Comparison of ENCODE assay signal across 13 cellular contexts in genomic region chr13:97194473-97194872, GRCh38. TPM values are rescaled to one million over a fixed set of nuclear protein-coding genes. Genes with fewer than 3 reads are reported as not detected.
DNase-seq lines count a peak whose midpoint lies in the region; ATAC-seq and TF ChIP-seq lines count a peak whose summit lies in the region.
"Had no signal": no experiment of that assay in that cellular context is flagged by ENCODE, and none has a peak within 500 bp of the region (broad histone marks: within the 10 kb centered on the region; RNA-seq: fewer than 3 reads in every experiment).

No MANE protein-coding gene starts in this region.

- H3K27me3 Mint-ChIP-seq in Caco-2 (ENCODE audit: insufficient read depth, unreplicated experiment): no peaks in the 10 kb centered on the region

- H3K36me3 Mint-ChIP-seq in Caco-2 (ENCODE audit: insufficient read depth, unreplicated experiment): no peaks in the 10 kb centered on the region

- CTCF ChIA-PET in Caco-2 (lab: Charles Lee): no interaction called here

- H3K9me3 Mint-ChIP-seq in Caco-2 (ENCODE audit: unreplicated experiment): peaks cover 28% of the 10 kb centered on the region

- DNase-seq in Caco-2: peak; percentile 14 to 63
- peak; percentile 95 for DNase-seq in OCI-M1 (lab: John Stamatoyannopoulos, UW)
- DNase-seq in brain microvascular endothelial cell: peak; percentile 85
- no peak for DNase-seq in right lobe of liver
- no peak for DNase-seq in NCI-H2227 (lab: John Stamatoyannopoulos, UW; ENCODE audit: unreplicated experiment)
- no peak for DNase-seq in T-helper 1 cell
- no peak for DNase-seq in ascending aorta (ENCODE audit: low spot score in 2 of 2)
- DNase-seq: right cardiac atrium, Right ventricle myocardium superior had no signal

- ATAC-seq in right lobe of liver: peak; percentile 44 to 80 (median 60)
- no peak for ATAC-seq in GM18907 (IDR thresholded peaks at IDR 0.05; ENCODE audit: unreplicated experiment)

- H3K36me3 ChIP-seq in Caco-2 (ENCODE audit: control insufficient read depth, insufficient read depth, low read length) (no peaks in the 10 kb centered on the region; the same call in 1 of the 2 replicates), brain microvascular endothelial cell (replicated peaks) (no peaks in the 10 kb centered on the region), right lobe of liver (no peaks in the 10 kb centered on the region), ascending aorta (no peaks in the 10 kb centered on the region)

- no peak overlapping the region for H3K4me3 Mint-ChIP-seq in Caco-2 (ENCODE audit: unreplicated experiment)
- H3K4me3 Mint-ChIP-seq: activated T-helper 1 cell treated with anti-CD3 and anti-CD28 coated beads, Interleukin-12 subunit alpha, Interleukin-12 subunit beta, Interleukin-2, Interleukin-4 antibody, amounts not matched to agents 30 ng/mL and 10 ng/mL and 1 ng/mL, durations not matched to agents 14 hours and 24 hours and 36 hours; B cell; central memory CD8-positive, alpha-beta T cell had no signal

- H3K4me1 Mint-ChIP-seq in Caco-2 (ENCODE audit: low read depth, unreplicated experiment): peaks cover 27% of the 10 kb centered on the region
- H3K4me1 Mint-ChIP-seq: B cell; central memory CD8-positive, alpha-beta T cell had no signal

- 33% methylated on average over 6 of the region's 6 CpGs for WGBS in right lobe of liver (ENCODE audit: insufficient coverage, low coverage, low lambda C conversion rate, missing lambda C conversion rate)

- no TSS peak for BruUV-seq in Caco-2 (replicated peaks; lab: Mats Ljungman, UMichigan)

- peaks cover 40% of the 10 kb centered on the region for H3K4me1 ChIP-seq in Caco-2
- H3K4me1 ChIP-seq in right lobe of liver: no peaks in the 10 kb centered on the region
- no peaks in the 10 kb centered on the region for H3K4me1 ChIP-seq in ascending aorta

- H3K9me3 ChIP-seq in Caco-2 (no peaks in the 10 kb centered on the region), right lobe of liver (no peaks in the 10 kb centered on the region), ascending aorta (no peaks in the 10 kb centered on the region)

- no peaks in the 10 kb centered on the region for H3K27me3 ChIP-seq in Caco-2 (replicated peaks; ENCODE audit: control insufficient read depth, insufficient read depth, low read length)
- H3K27me3 ChIP-seq in brain microvascular endothelial cell (replicated peaks): no peaks in the 10 kb centered on the region
- no peaks in the 10 kb centered on the region for H3K27me3 ChIP-seq in right lobe of liver
- H3K27me3 ChIP-seq in ascending aorta: no peaks in the 10 kb centered on the region

- intact Hi-C loops in Caco-2 (cut with micrococcal nuclease; ENCODE audit: unreplicated experiment) (no loop called here), right lobe of liver (cut with DNase I) (no loop called here), ascending aorta (cut with DNase I) (no loop called here)

- no peak overlapping the region for H3K27ac Mint-ChIP-seq in Caco-2 (ENCODE audit: unreplicated experiment)
- H3K27ac Mint-ChIP-seq: activated T-helper 1 cell treated with anti-CD3 and anti-CD28 coated beads, Interleukin-12 subunit alpha, Interleukin-12 subunit beta, Interleukin-2, Interleukin-4 antibody, amounts not matched to agents 30 ng/mL and 10 ng/mL and 1 ng/mL, durations not matched to agents 14 hours and 24 hours and 36 hours; B cell had no signal

- TF ChIP-seq POLR2A in right lobe of liver (IDR thresholded peaks at IDR 0.05): no peak

- in situ Hi-C loops in brain microvascular endothelial cell (cut with HindIII; ENCODE audit: low pct_ligation_motif_present, low sequenced_read_pairs): no loop called here

- TF ChIP-seq CTCF in Caco-2 (IDR thresholded peaks at IDR 0.05; ENCODE audit: insufficient read depth in 1 of 2, low read depth in 1 of 2, low read length in 1 of 2, severe bottlenecking in 1 of 2, unreplicated experiment in 1 of 2) (no peak), brain microvascular endothelial cell (IDR thresholded peaks at IDR 0.05; ENCODE audit: low read depth, low read length, missing control alignments) (no peak), right lobe of liver (IDR thresholded peaks at IDR 0.05) (no peak), ascending aorta (IDR thresholded peaks at IDR 0.05) (no peak)

- H3K4me3 ChIP-seq in Caco-2 (ENCODE audit: low read depth, low read length) (no peak overlapping the region), brain microvascular endothelial cell (ENCODE audit: low read depth, low read length) (no peak overlapping the region), right lobe of liver (no peak overlapping the region), ascending aorta (no peak overlapping the region)

- POLR2A ChIA-PET in Caco-2 (lab: Charles Lee): no interaction called here

- H3K27ac ChIP-seq in brain microvascular endothelial cell: peak overlapping the region; percentile 54
- no peak overlapping the region for H3K27ac ChIP-seq in right lobe of liver
- H3K27ac ChIP-seq in ascending aorta: no peak overlapping the region

RNA-seq across cellular contexts. Expression of gene MBNL2, which starts 27.7 kb away (rescaled TPM):
- 41.6 TPM in 2 replicates for total RNA-seq in Caco-2 (2022)
- total RNA-seq in right lobe of liver: 100 to 1,000 TPM in 3 of 6 experiments, 10 to 100 TPM in 3; 30.3 to 135 (median 81.5) TPM
- total RNA-seq in ascending aorta: 38.7 TPM

Comparison
In these comparisons a context has a peak if more than half of its experiments do, and no peak if none do; other contexts are left out.
1. DNase-seq: peak in Caco-2 (2 of 2), OCI-M1 (single experiment) and brain microvascular endothelial cell (single experiment); none in right lobe of liver (0 of 3), NCI-H2227 (single experiment), T-helper 1 cell (0 of 5) and ascending aorta (0 of 2).